23 cellular contexts compared by ENCODE assay signal in the genomic region with DNA sequence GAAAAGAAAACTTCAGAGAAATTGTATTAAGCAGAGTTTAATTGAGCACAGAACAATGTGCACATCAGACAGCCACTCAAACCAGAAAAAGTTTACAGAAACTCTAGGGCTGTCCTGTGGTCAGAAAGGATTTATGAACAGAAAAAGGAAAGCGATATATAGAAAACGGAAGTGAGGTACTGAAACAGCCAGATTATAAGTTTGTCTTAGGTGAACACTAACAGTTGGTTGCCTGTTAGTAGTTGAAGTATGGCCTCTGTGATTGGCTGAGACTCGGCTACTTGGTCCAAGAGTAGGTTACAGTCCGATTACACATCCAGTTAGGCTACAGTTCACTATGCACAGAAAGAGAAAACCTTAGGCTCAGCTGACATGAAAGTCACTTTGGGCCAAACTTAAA.
"Had no signal": no experiment of that assay in that cellular context is flagged by ENCODE, and none has a peak within 500 bp of the region (broad histone marks: within the 10 kb centered on the region; RNA-seq: fewer than 3 reads in every experiment).

No MANE protein-coding gene starts in this region.

- H3K27ac ChIP-seq: breast epithelium, KMS-11, Peyer's patch, RWPE1, SJCRH30 had no signal

- H3K27me3 ChIP-seq: breast epithelium, MG63, Peyer's patch, SJCRH30 had no signal

- H3K4me2 ChIP-seq: KMS-11 had no signal

- H3K9me3 ChIP-seq: breast epithelium, MG63, Peyer's patch, SJCRH30 had no signal

- DNase-seq: activated B cell treated with CpG ODN at 0.5 μM for 24 hours; activated CD4-positive, alpha-beta T cell treated with anti-CD3 and anti-CD28 coated beads for 1 hour; activated CD4-positive, alpha-beta T cell treated with anti-CD3 and anti-CD28 coated beads, Interleukin-2, amount 10 ng/mL, durations not matched to agents 24 days and 14 days; activated CD4-positive, alpha-beta T cell treated with anti-CD3 and anti-CD28 coated beads, Interleukin-2, amount 50 U/mL, for 48 hours; activated CD8-positive, alpha-beta memory T cell treated with anti-CD3 and anti-CD28 coated beads, Interleukin-2, amount 10 ng/mL, durations not matched to agents 7 days and 5 days; activated effector memory CD4-positive, alpha-beta T cell treated with Interleukin-2 at 50 U/mL for 16 hours; activated naive CD4-positive, alpha-beta T cell; activated T-cell treated with anti-CD3 and anti-CD28 coated beads, Interleukin-2, amount 50 U/mL, for 24 hours; aorta; caudate nucleus; MG63; NCI-H1105 treated with DMSO at 0.1 percent for 48 hours; NCI-H1436 treated with DMSO at 0.1 percent for 48 hours; NCI-H187; NCI-H2081; NCI-H510A treated with DMSO at 0.1 percent for 48 hours; NCI-H69; Peyer's patch; Right ventricle myocardium superior had no signal

- H3K36me3 ChIP-seq: breast epithelium, MG63, Peyer's patch, SJCRH30 had no signal

- H3K4me3 ChIP-seq: breast epithelium, MG63, Peyer's patch, SJCRH30 had no signal

- H3K9ac ChIP-seq: KMS-11 had no signal

- H3K4me1 ChIP-seq: breast epithelium, Peyer's patch, SJCRH30 had no signal

- ATAC-seq: activated CD8-positive, alpha-beta memory T cell treated with anti-CD3 and anti-CD28 coated beads, Interleukin-2, amount 10 ng/mL, durations not matched to agents 7 days and 5 days had no signal
